18 cellular contexts compared by ENCODE assay signal in the genomic region with DNA sequence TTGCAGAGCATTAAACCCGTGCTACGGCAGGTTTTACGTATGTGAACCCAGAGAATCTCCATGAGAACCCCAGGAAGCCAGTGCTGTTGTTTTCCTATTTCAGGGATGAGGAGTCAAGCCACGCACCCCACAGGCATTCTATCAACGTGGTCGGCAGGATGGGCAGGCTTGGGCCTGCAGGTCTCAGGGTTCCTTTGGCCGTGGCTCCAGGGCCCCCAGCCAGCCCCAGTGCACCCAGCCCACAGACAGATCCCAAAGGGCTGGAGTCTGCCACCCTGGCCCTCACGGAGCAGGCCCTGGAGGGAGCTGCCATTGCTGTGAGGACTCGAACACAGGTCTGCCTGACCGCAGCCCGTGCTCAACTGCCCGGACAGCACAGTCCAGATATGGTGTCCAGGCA.
DNase-seq lines count a peak whose midpoint lies in the region; ATAC-seq, FAIRE-seq and TF ChIP-seq lines count a peak whose summit lies in the region.
"Had no signal": no experiment of that assay in that cellular context is flagged by ENCODE, and none has a peak within 500 bp of the region (broad histone marks: within the 10 kb centered on the region; RNA-seq: fewer than 3 reads in every experiment).

No MANE protein-coding gene starts in this region.

- WGBS in GM23248 (ENCODE audit: low coverage in 1 of 2, low lambda C conversion rate in 2 of 2, missing lambda C conversion rate in 2 of 2), 2 experiments: 91 to 95% methylated on average over 12 of the region's 12 CpGs
- WGBS in right cardiac atrium: 59% methylated on average over 12 of the region's 12 CpGs
- 80% methylated on average over 12 of the region's 12 CpGs for WGBS in smooth muscle cell (ENCODE audit: low lambda C conversion rate)

- peaks cover 62% of the 10 kb centered on the region for H3F3A ChIP-seq in GM23248 (ENCODE audit: insufficient read depth)
- peaks cover 2% of the 10 kb centered on the region for H3F3A ChIP-seq in smooth muscle cell (ENCODE audit: low read depth)

- no peak for TF ChIP-seq CTCF in astrocyte (IDR thresholded peaks at IDR 0.05; ENCODE audit: insufficient read depth, low read depth, low read length)
- TF ChIP-seq CTCF in smooth muscle cell (IDR thresholded peaks at IDR 0.05; ENCODE audit: borderline replicate concordance, insufficient read depth, poor library complexity, severe bottlenecking): no peak
- no peak for TF ChIP-seq CTCF in omental fat pad (IDR thresholded peaks at IDR 0.05)

- no peak for FAIRE-seq in astrocyte (lab: Jason Lieb, UNC)

- H3K79me2 ChIP-seq in GM23248 (ENCODE audit: insufficient read depth) (peaks cover 100% of the 10 kb centered on the region), astrocyte (ENCODE audit: insufficient read depth, low read length) (peaks cover 98% of the 10 kb centered on the region), smooth muscle cell (ENCODE audit: low read depth) (peaks cover 100% of the 10 kb centered on the region)

- no peak overlapping the region for H2AFZ ChIP-seq in GM23248
- H2AFZ ChIP-seq in astrocyte (ENCODE audit: low read depth, low read length): no peak overlapping the region
- no peak overlapping the region for H2AFZ ChIP-seq in smooth muscle cell (ENCODE audit: low read depth)

- peak overlapping the region; percentile 50; the same call in 1 of the 2 replicates for H3K9ac ChIP-seq in GM23248
- peak overlapping the region; percentile 50 for H3K9ac ChIP-seq in astrocyte (ENCODE audit: low read length)
- H3K9ac ChIP-seq in smooth muscle cell (ENCODE audit: low read depth): no peak overlapping the region

- H3K4me2 ChIP-seq in GM23248 (ENCODE audit: unreplicated experiment) (no peak overlapping the region), astrocyte (ENCODE audit: low read length) (no peak overlapping the region), smooth muscle cell (no peak overlapping the region)

- H4K20me1 ChIP-seq in GM23248 (ENCODE audit: insufficient read depth) (no peaks in the 10 kb centered on the region), astrocyte (ENCODE audit: insufficient read depth, low read length) (peaks cover 83% of the 10 kb centered on the region), smooth muscle cell (ENCODE audit: low read depth) (peaks cover 99% of the 10 kb centered on the region)

- in situ Hi-C loops in GM23248 (cut with MboI): no loop called here

- H3K4me3 ChIP-seq in GM23248 (no peak overlapping the region), astrocyte (ENCODE audit: insufficient read depth, low read depth, low read length) (no peak overlapping the region), right cardiac atrium (ENCODE audit: low read length) (no peak overlapping the region), smooth muscle cell (no peak overlapping the region)

- ATAC-seq in right cardiac atrium (peak in 1 of 2 donors; percentile 4), GM19452 (IDR thresholded peaks at IDR 0.05; ENCODE audit: unreplicated experiment) (no peak), omental fat pad (ENCODE audit: low FRiP score) (no peak)
- ATAC-seq: activated T-cell treated with anti-CD3 and anti-CD28 coated beads, Interleukin-2, amount 50 U/mL, for 4 hours; PC-3 had no signal

- H3K27ac Mint-ChIP-seq in astrocyte (ENCODE audit: unreplicated experiment): peak overlapping the region; percentile 87
- H3K27ac Mint-ChIP-seq: stimulated activated memory B cell treated with anti-CD40 and anti-IgM and Interleukin-4, amounts not matched to agents 10 μg/mL and 1 μg/mL and 100 μg/mL, for 72 hours had no signal

- H3K36me3 Mint-ChIP-seq in astrocyte (ENCODE audit: low read depth, unreplicated experiment): peaks cover 11% of the 10 kb centered on the region
- H3K36me3 Mint-ChIP-seq: stimulated activated memory B cell treated with anti-CD40 and anti-IgM and Interleukin-4, amounts not matched to agents 10 μg/mL and 1 μg/mL and 100 μg/mL, for 72 hours had no signal

- no peaks in the 10 kb centered on the region for H3K27me3 ChIP-seq in GM23248 (replicated peaks; ENCODE audit: insufficient read depth)
- no peaks in the 10 kb centered on the region for H3K27me3 ChIP-seq in astrocyte (ENCODE audit: insufficient read depth, low read length)
- H3K27me3 ChIP-seq in right cardiac atrium (ENCODE audit: control insufficient read depth, insufficient read depth): no peaks in the 10 kb centered on the region
- no peaks in the 10 kb centered on the region for H3K27me3 ChIP-seq in smooth muscle cell (ENCODE audit: low read depth)

- peak overlapping the region; percentile 79 for H3K27ac ChIP-seq in GM23248
- H3K27ac ChIP-seq in astrocyte (ENCODE audit: low read depth, low read length): peak overlapping the region; percentile 92
- H3K27ac ChIP-seq in right cardiac atrium (ENCODE audit: low read length): peak overlapping the region; percentile 22
- H3K27ac ChIP-seq in smooth muscle cell (ENCODE audit: low read depth): peak overlapping the region; percentile 38

- DNase-seq in GM23248: no peak
- DNase-seq in astrocyte (ENCODE audit: low read depth): no peak
- DNase-seq in right cardiac atrium: peak in 1 of 3 donors; percentile 41
- no peak for DNase-seq in smooth muscle cell (lab: John Stamatoyannopoulos, UW; ENCODE audit: unreplicated experiment)
- no peak for DNase-seq in stimulated activated naive CD4-positive, alpha-beta T cell treated with Interleukin-2 at 50 U/mL for 16 hours (lab: John Stamatoyannopoulos, UW)
- DNase-seq in activated T-cell treated with anti-CD3 and anti-CD28 coated beads for 4 hours: no peak
- DNase-seq in omental fat pad (ENCODE audit: low spot score): no peak
- DNase-seq: activated CD4-positive, CD25-positive, alpha-beta regulatory T cell treated with anti-CD3 and anti-CD28 coated beads, Interleukin-2, amount 50 U/mL, for 72 hours; activated T-cell treated with anti-CD3 and anti-CD28 coated beads, Interleukin-2, amount 50 U/mL, for 4 hours; KG1; midbrain; NCI-H1436 treated with DMSO at 0.1 percent for 48 hours; NCI-H526; PC-3; stimulated activated CD4-positive, alpha-beta T cell treated with anti-CD3 and anti-CD28 coated beads, Interleukin-4, amount 100 ng/mL, for 4 hours; SW 1271 had no signal

- H3K4me1 Mint-ChIP-seq in astrocyte (ENCODE audit: low read depth, unreplicated experiment): peaks cover 39% of the 10 kb centered on the region
- H3K4me1 Mint-ChIP-seq: stimulated activated memory B cell treated with anti-CD40 and anti-IgM and Interleukin-4, amounts not matched to agents 10 μg/mL and 1 μg/mL and 100 μg/mL, for 72 hours had no signal

- H3K9me2 ChIP-seq in GM23248 (ENCODE audit: insufficient read depth): no peaks in the 10 kb centered on the region

- H3K9me3 ChIP-seq in GM23248 (ENCODE audit: low read depth) (no peaks in the 10 kb centered on the region), astrocyte (ENCODE audit: insufficient read depth, low read depth, low read length) (no peaks in the 10 kb centered on the region), right cardiac atrium (ENCODE audit: control insufficient read depth, low read length) (no peaks in the 10 kb centered on the region), smooth muscle cell (replicated peaks; ENCODE audit: low read depth) (no peaks in the 10 kb centered on the region)

- H3K4me1 ChIP-seq in GM23248 (ENCODE audit: insufficient read depth) (peaks cover 43% of the 10 kb centered on the region), astrocyte (ENCODE audit: insufficient read depth, low read length) (peaks cover 53% of the 10 kb centered on the region), right cardiac atrium (ENCODE audit: control insufficient read depth, insufficient read depth, low read length) (peaks cover 7% of the 10 kb centered on the region), smooth muscle cell (ENCODE audit: low read depth) (peaks cover 10% of the 10 kb centered on the region)

- H3K9me3 Mint-ChIP-seq in astrocyte (ENCODE audit: unreplicated experiment): no peaks in the 10 kb centered on the region
- H3K9me3 Mint-ChIP-seq: activated T-cell treated with anti-CD3 and anti-CD28 coated beads, Interleukin-2, amount 50 U/mL, for 4 hours; stimulated activated memory B cell treated with anti-CD40 and anti-IgM and Interleukin-4, amounts not matched to agents 10 μg/mL and 1 μg/mL and 100 μg/mL, for 72 hours had no signal

- H3K4me3 Mint-ChIP-seq in astrocyte (ENCODE audit: unreplicated experiment): peak overlapping the region; percentile 61
- H3K4me3 Mint-ChIP-seq: activated T-cell treated with anti-CD3 and anti-CD28 coated beads, Interleukin-2, amount 50 U/mL, for 4 hours; stimulated activated memory B cell treated with anti-CD40 and anti-IgM and Interleukin-4, amounts not matched to agents 10 μg/mL and 1 μg/mL and 100 μg/mL, for 72 hours had no signal

- intact Hi-C loops in right cardiac atrium (cut with DNase I): no loop called here

- H3K36me3 ChIP-seq in GM23248 (ENCODE audit: low read depth) (peaks cover 9% of the 10 kb centered on the region), astrocyte (ENCODE audit: insufficient read depth, low read length) (peaks cover under 1% of the 10 kb centered on the region), smooth muscle cell (ENCODE audit: low read depth) (no peaks in the 10 kb centered on the region)

- no peaks in the 10 kb centered on the region for H3K27me3 Mint-ChIP-seq in astrocyte (ENCODE audit: low read depth, unreplicated experiment)

Comparison
In these comparisons a context has a peak if more than half of its experiments do, and no peak if none do; other contexts are left out.
1. H3K27ac ChIP-seq: peak in every context shown above with its lines; median percentile 92 in astrocyte; 79 in GM23248; 38 in smooth muscle cell; 22 in right cardiac atrium.